ENCODE assay signal across 15 cellular contexts in the genomic region with DNA sequence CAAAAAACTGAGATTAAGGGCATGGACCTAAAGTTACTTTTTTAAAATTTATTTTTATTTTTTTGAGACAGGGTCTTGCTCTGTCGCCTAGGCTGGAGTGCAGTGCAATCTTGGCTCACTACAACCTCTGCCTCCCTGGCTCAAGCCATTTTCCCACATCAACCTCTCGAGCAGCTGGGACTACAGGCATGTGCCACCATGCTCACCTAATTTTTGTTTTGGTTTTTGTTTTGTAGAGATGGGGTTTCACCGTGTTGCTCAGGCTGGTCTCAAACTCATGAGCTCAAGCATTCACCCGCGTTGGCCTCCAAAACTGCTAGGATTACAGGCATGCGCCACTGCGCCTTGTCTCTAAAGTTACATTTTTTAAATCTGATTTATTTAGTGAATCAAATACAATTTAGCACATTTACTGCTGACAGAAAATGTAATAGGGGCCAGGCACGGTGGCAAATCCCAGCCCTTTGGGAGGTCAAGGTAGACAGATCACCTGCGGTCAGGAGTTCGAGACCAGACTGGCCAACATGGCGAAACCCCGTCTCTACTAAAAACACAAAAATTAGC. TPM values are rescaled to one million over a fixed set of nuclear protein-coding genes. Genes with fewer than 3 reads are reported as not detected.
A peak's percentile ranks its signal among the peaks of the same experiment; 100 is the strongest.
DNase-seq lines count a peak whose midpoint lies in the region; ATAC-seq and TF ChIP-seq lines count a peak whose summit lies in the region.
"Had no signal": no experiment of that assay in that cellular context is flagged by ENCODE, and none has a peak within 500 bp of the region (broad histone marks: within the 10 kb centered on the region; RNA-seq: fewer than 3 reads in every experiment).

No MANE protein-coding gene starts in this region.

- no peak overlapping the region for H3K4me3 Mint-ChIP-seq in nephron progenitor cell
- H3K4me3 Mint-ChIP-seq: CD4-positive, alpha-beta T cell had no signal

- H3K27ac Mint-ChIP-seq in nephron progenitor cell = no peak overlapping the region
- H3K27ac Mint-ChIP-seq: CD4-positive, alpha-beta T cell; IgD-negative memory B cell had no signal

- H3K4me3 ChIP-seq in thoracic aorta = no peak overlapping the region
- H3K4me3 ChIP-seq: BLaER1 treated with 17β-estradiol and CSF1 and Interleukin-3, amounts not matched to agents 10 nM and 100 nM; GM23248 had no signal

- peaks cover 4% of the 10 kb centered on the region for H3K36me3 ChIP-seq in thoracic aorta
- H3K36me3 ChIP-seq: BLaER1 treated with 17β-estradiol and CSF1 and Interleukin-3, amounts not matched to agents 10 nM and 100 nM had no signal

- TF ChIP-seq CTCF in C4-2B (conservative IDR thresholded peaks at IDR 0.05) (no peak), VCaP (conservative IDR thresholded peaks at IDR 0.05) (no peak), nephron progenitor cell (IDR thresholded peaks at IDR 0.05) (no peak), thoracic aorta (IDR thresholded peaks at IDR 0.05) (no peak)

- DNase-seq in nephron progenitor cell = peak; percentile 3
- DNase-seq in thoracic aorta (ENCODE audit: low spot score) = no peak
- no peak for DNase-seq in inferior parietal cortex (ENCODE audit: extremely low spot score)
- DNase-seq in stimulated activated CD4-positive, alpha-beta T cell treated with anti-CD3 and anti-CD28 coated beads, Interleukin-1b, Interleukin-23, amount 100 ng/mL, for 48 hours = no peak
- no peak for DNase-seq in DMS79 (lab: John Stamatoyannopoulos, UW)
- DNase-seq: CD4-positive, alpha-beta T cell; DMS 273 treated with DMSO at 0.1 percent for 48 hours; DMS79 treated with DMSO at 0.1 percent for 48 hours; EL; GM23248; KG1 had no signal

- no peaks in the 10 kb centered on the region for H3K9me3 Mint-ChIP-seq in nephron progenitor cell
- H3K9me3 Mint-ChIP-seq: CD4-positive, alpha-beta T cell had no signal

- H3K36me3 Mint-ChIP-seq in nephron progenitor cell (ENCODE audit: low read depth) = peaks cover 13% of the 10 kb centered on the region
- H3K36me3 Mint-ChIP-seq: IgD-negative memory B cell had no signal

- H3K27me3 Mint-ChIP-seq in nephron progenitor cell (ENCODE audit: low read depth, poor library complexity) = peaks cover 13% of the 10 kb centered on the region

- H3K4me1 ChIP-seq in thoracic aorta (ENCODE audit: control insufficient read depth in 1 of 2, low read depth in 2 of 2) = peaks cover 20 to 43% of the 10 kb centered on the region in 2 donors
- H3K4me1 ChIP-seq: BLaER1 treated with 17β-estradiol and CSF1 and Interleukin-3, amounts not matched to agents 10 nM and 100 nM had no signal

- no peaks in the 10 kb centered on the region for H3K27me3 ChIP-seq in thoracic aorta (replicated peaks; ENCODE audit: insufficient read depth)
- H3K27me3 ChIP-seq: BLaER1 treated with 17β-estradiol and CSF1 and Interleukin-3, amounts not matched to agents 10 nM and 100 nM had no signal

- H3K4me1 Mint-ChIP-seq in nephron progenitor cell = peaks cover 37% of the 10 kb centered on the region
- H3K4me1 Mint-ChIP-seq: IgD-negative memory B cell had no signal

- H3K27ac ChIP-seq in C4-2B (peak overlapping the region; percentile 16; the same call in 1 of the 2 replicates), VCaP (peak overlapping the region; percentile 69), thoracic aorta (peak overlapping the region; percentile 36 to 41)
- H3K27ac ChIP-seq: BLaER1 treated with 17β-estradiol and CSF1 and Interleukin-3, amounts not matched to agents 10 nM and 100 nM; GM23248 had no signal

- no peaks in the 10 kb centered on the region for H3K9me3 ChIP-seq in thoracic aorta
- H3K9me3 ChIP-seq: BLaER1 treated with 17β-estradiol and CSF1 and Interleukin-3, amounts not matched to agents 10 nM and 100 nM had no signal

- no peak for ATAC-seq in thoracic aorta (ENCODE audit: insufficient number of reproducible peaks, low FRiP score, low read depth)

RNA-seq across cellular contexts. Expression of gene GUCY1A1, which starts 38.3 kb away (rescaled TPM):
- total RNA-seq in thoracic aorta = 100 to 1,000 TPM; 110 to 135 TPM
- total RNA-seq: CD4-positive, alpha-beta T cell; GM23248 had no signal

RNA-seq across cellular contexts. Expression of gene GUCY1B1, which starts 53.9 kb away (rescaled TPM):
- 10 to 100 TPM; 32.7 to 34.1 TPM for total RNA-seq in thoracic aorta
- total RNA-seq: CD4-positive, alpha-beta T cell had no signal

Comparison
In these comparisons a context has a peak if more than half of its experiments do, and no peak if none do; other contexts are left out.
1. H3K27ac ChIP-seq: peak in every context shown above with its lines; median percentile 69 in VCaP; 38 in thoracic aorta; 16 in C4-2B.